Comparison of ENCODE assay signal across 9 cellular contexts in genomic region chr7:194996-195829, GRCh38. TPM values are rescaled to one million over a fixed set of nuclear protein-coding genes. Genes with fewer than 3 reads are reported as not detected.
DNase-seq lines count a peak whose midpoint lies in the region; ATAC-seq and TF ChIP-seq lines count a peak whose summit lies in the region.
"Had no signal": no experiment of that assay in that cellular context is flagged by ENCODE, and none has a peak within 500 bp of the region (broad histone marks: within the 10 kb centered on the region; RNA-seq: fewer than 3 reads in every experiment).

No MANE protein-coding gene starts in this region.

- H3K27ac Mint-ChIP-seq in neural crest cell (ENCODE audit: unreplicated experiment) = peak overlapping the region; percentile 57

- DNase-seq in BJ (ENCODE audit: low read depth) (peak; percentile 20), NCI-H2227 treated with DMSO at 0.1 percent for 48 hours (lab: John Stamatoyannopoulos, UW) (peak; percentile 20), epithelial cell of proximal tubule (ENCODE audit: low read depth) (no peak), neural crest cell (ENCODE audit: low read depth, low spot score) (no peak), anterior cingulate cortex (lab: John Stamatoyannopoulos, UW) (no peak), NCI-H2107 treated with DMSO at 0.1 percent for 48 hours (lab: John Stamatoyannopoulos, UW; ENCODE audit: unreplicated experiment) (no peak)
- DNase-seq in stimulated activated CD4-positive, alpha-beta T cell treated with anti-CD3 and anti-CD28 coated beads, Interleukin-4, amount 100 ng/mL, for 1 hour = no peak
- DNase-seq: DND-41 had no signal

- H3K27me3 Mint-ChIP-seq in neural crest cell (ENCODE audit: low read depth) = peaks cover 22% of the 10 kb centered on the region

- peaks cover 29% of the 10 kb centered on the region for H3K4me1 Mint-ChIP-seq in neural crest cell

- no peak for ATAC-seq in HG03039 (IDR thresholded peaks at IDR 0.05; ENCODE audit: unreplicated experiment)

- CTCF ChIA-PET in BJ (lab: Yijun Ruan, JAX) = interaction anchor here (0.6 to 2.5 kb wide), 5 partner anchors 20 to 133 kb away, joined by 3 to 12 read pairs (median 3); no protein-coding TSS in a partner anchor

- H3K36me3 Mint-ChIP-seq in neural crest cell (ENCODE audit: low read depth) = peaks cover 13% of the 10 kb centered on the region

- H3K36me3 ChIP-seq in BJ (ENCODE audit: control insufficient read depth, insufficient read depth, low read length) = peaks cover 38% of the 10 kb centered on the region

- H3K4me3 ChIP-seq in BJ (ENCODE audit: low read depth, low read length) = peak overlapping the region; percentile 70
- peak overlapping the region; percentile 94 for H3K4me3 ChIP-seq in epithelial cell of proximal tubule (ENCODE audit: low read depth, low read length)

- H3K27me3 ChIP-seq in BJ (ENCODE audit: control insufficient read depth, insufficient read depth, low read length) = no peaks in the 10 kb centered on the region

- TF ChIP-seq CTCF in BJ (IDR thresholded peaks at IDR 0.05; ENCODE audit: insufficient read depth, low read depth, low read length) = no peak
- peak; percentile 4 for TF ChIP-seq CTCF in epithelial cell of proximal tubule (conservative IDR thresholded peaks at IDR 0.05; ENCODE audit: low read depth, low read length)
- TF ChIP-seq CTCF in neural crest cell (conservative IDR thresholded peaks at IDR 0.05) = no peak

- no peaks in the 10 kb centered on the region for H3K9me3 Mint-ChIP-seq in neural crest cell

- peak overlapping the region; percentile 90 for H3K4me3 Mint-ChIP-seq in neural crest cell

- POLR2A ChIA-PET in BJ (lab: Charles Lee) = no interaction called here

RNA-seq across cellular contexts. Expression of gene FAM20C, which starts 2.8 kb away (rescaled TPM):
- 22.8 and 32.5 TPM in 2 replicates for polyA plus RNA-seq in BJ (2011; rRNA removed)
- polyA minus RNA-seq in BJ (2011; rRNA and poly(A)+ RNA removed) = 20.8 and 22.9 TPM in 2 replicates
- total RNA-seq in epithelial cell of proximal tubule (84.2 and 85.0 TPM in 2 replicates), neural crest cell (21.9 and 22.7 TPM in 2 replicates)

Comparison
In these comparisons a context has a peak if more than half of its experiments do, and no peak if none do; other contexts are left out.
1. DNase-seq: peak in BJ (single experiment) and NCI-H2227 treated with DMSO at 0.1 percent for 48 hours (single experiment); none in epithelial cell of proximal tubule (single experiment), neural crest cell (single experiment), anterior cingulate cortex (0 of 58), stimulated activated CD4-positive, alpha-beta T cell treated with anti-CD3 and anti-CD28 coated beads, Interleukin-4, amount 100 ng/mL, for 1 hour (single experiment) and NCI-H2107 treated with DMSO at 0.1 percent for 48 hours (single experiment).